ENCODE assay signal across 8 cellular contexts in genomic region chr7:106284516-106285050, GRCh38. TPM values are rescaled to one million over a fixed set of nuclear protein-coding genes. Genes with fewer than 3 reads are reported as not detected.
A peak's percentile ranks its signal among the peaks of the same experiment; 100 is the strongest.
DNase-seq lines count a peak whose midpoint lies in the region; ATAC-seq and TF ChIP-seq lines count a peak whose summit lies in the region.

NAMPT (minus strand) TSS chr7:106284983; CDS start chr7:106284884, 99 bp downstream.

- peaks cover 4% of the 10 kb centered on the region for H3K9me3 Mint-ChIP-seq in activated naive CD8-positive, alpha-beta T cell (ENCODE audit: low read depth)

- peak within 1 kb of the TSS; percentile 85 for H3K4me3 ChIP-seq in retinal pigment epithelial cell (ENCODE audit: low read length)

- no peaks in the 10 kb centered on the region for H3K27me3 Mint-ChIP-seq in activated naive CD8-positive, alpha-beta T cell

- no peak for TF ChIP-seq CTCF in retinal pigment epithelial cell (conservative IDR thresholded peaks at IDR 0.05; ENCODE audit: low read depth, low read length)

- peak within 1 kb of the TSS; percentile 99 for H3K4me3 Mint-ChIP-seq in activated naive CD8-positive, alpha-beta T cell

- H3K27ac Mint-ChIP-seq in activated naive CD8-positive, alpha-beta T cell = peak within 1 kb of the TSS; percentile 98

- peaks cover 28% of the 10 kb centered on the region for H3K36me3 Mint-ChIP-seq in activated naive CD8-positive, alpha-beta T cell

- DNase-seq in NCI-H2196 (lab: John Stamatoyannopoulos, UW; ENCODE audit: unreplicated experiment) (peak; percentile 38), NCI-H2196 treated with DMSO at 0.1 percent for 48 hours (lab: John Stamatoyannopoulos, UW; ENCODE audit: unreplicated experiment) (no peak), NCI-H510A treated with DMSO at 0.1 percent for 48 hours (lab: John Stamatoyannopoulos, UW) (peak; percentile 13), left cardiac atrium (peak; percentile 72), retinal pigment epithelial cell (ENCODE audit: low read depth) (no peak), superior temporal gyrus (ENCODE audit: extremely low spot score) (no peak)

- ATAC-seq in HG02678 (IDR thresholded peaks at IDR 0.05; ENCODE audit: unreplicated experiment) (peak; percentile 20), left cardiac atrium (peak; percentile 26 to 46)

- intact Hi-C loops in left cardiac atrium (cut with DNase I) = loop anchor here in 1 of 2 donors (1.0 to 10.0 kb wide), 4 partner anchors 68 to 178 kb away; no protein-coding TSS in a partner anchor

- H3K4me1 Mint-ChIP-seq in activated naive CD8-positive, alpha-beta T cell (ENCODE audit: low read depth) = peaks cover 44% of the 10 kb centered on the region

RNA-seq across cellular contexts. Expression of gene NAMPT, which starts in this region (rescaled TPM):
- total RNA-seq in left cardiac atrium = 100 to 1,000 TPM; 126 to 319 TPM

Comparison
In these comparisons a context has a peak if more than half of its experiments do, and no peak if none do; other contexts are left out.
1. DNase-seq: peak in NCI-H2196 (single experiment), NCI-H510A treated with DMSO at 0.1 percent for 48 hours (single experiment) and left cardiac atrium (single experiment); none in NCI-H2196 treated with DMSO at 0.1 percent for 48 hours (single experiment), retinal pigment epithelial cell (single experiment) and superior temporal gyrus (single experiment).